Comparison of ENCODE assay signal across 20 cellular contexts in genomic region chrX:17888421-17888820, GRCh38. TPM values are rescaled to one million over a fixed set of nuclear protein-coding genes. Genes with fewer than 3 reads are reported as not detected.
A peak's percentile ranks its signal among the peaks of the same experiment; 100 is the strongest.
DNase-seq lines count a peak whose midpoint lies in the region; TF ChIP-seq lines count a peak whose summit lies in the region.
"Had no signal": no experiment of that assay in that cellular context is flagged by ENCODE, and none has a peak within 500 bp of the region (broad histone marks: within the 10 kb centered on the region; RNA-seq: fewer than 3 reads in every experiment).

No MANE protein-coding gene starts in this region.

- peaks cover 54% of the 10 kb centered on the region for H3K9me3 Mint-ChIP-seq in endodermal cell
- peaks cover 62% of the 10 kb centered on the region for H3K9me3 Mint-ChIP-seq in mesothelial cell of epicardium
- H3K9me3 Mint-ChIP-seq in type B pancreatic cell = no peaks in the 10 kb centered on the region
- H3K9me3 Mint-ChIP-seq: IgD-negative memory B cell had no signal

- no peak overlapping the region for H3K4me3 ChIP-seq in GM06990 (replicated peaks; ENCODE audit: low read depth, low read length)
- no peak overlapping the region for H3K4me3 ChIP-seq in endodermal cell (ENCODE audit: low read length)
- H3K4me3 ChIP-seq: A549; BLaER1 treated with 17β-estradiol and CSF1 and Interleukin-3, amounts not matched to agents 10 nM and 100 nM; SJCRH30 had no signal

- no peak for TF ChIP-seq POLR2A in erythroblast (IDR thresholded peaks at IDR 0.05; ENCODE audit: low read length)

- no CpG with 5 or more reads among the region's 1 CpG for WGBS in endodermal cell (ENCODE audit: insufficient coverage in 1 of 2, insufficient read length in 1 of 2), 2 experiments

- H3K4me3 Mint-ChIP-seq in endodermal cell (no peak overlapping the region), mesothelial cell of epicardium (no peak overlapping the region), type B pancreatic cell (no peak overlapping the region)
- H3K4me3 Mint-ChIP-seq: CD4-positive, alpha-beta memory T cell; IgD-negative memory B cell had no signal

- peaks cover 8% of the 10 kb centered on the region for H3K27me3 Mint-ChIP-seq in endodermal cell (ENCODE audit: insufficient read depth)
- no peaks in the 10 kb centered on the region for H3K27me3 Mint-ChIP-seq in mesothelial cell of epicardium (ENCODE audit: low read depth)
- no peaks in the 10 kb centered on the region for H3K27me3 Mint-ChIP-seq in type B pancreatic cell
- H3K27me3 Mint-ChIP-seq: CD4-positive, alpha-beta memory T cell had no signal

- no peak overlapping the region for H3K27ac ChIP-seq in endodermal cell (ENCODE audit: low read depth, low read length)
- H3K27ac ChIP-seq: A549; BLaER1 treated with 17β-estradiol and CSF1 and Interleukin-3, amounts not matched to agents 10 nM and 100 nM; HL-60; KMS-11; SJCRH30 had no signal

- TF ChIP-seq CTCF in GM06990 (IDR thresholded peaks at IDR 0.05; ENCODE audit: insufficient read depth, low read length, poor library complexity, severe bottlenecking) = peak; percentile 7
- TF ChIP-seq CTCF in endodermal cell (conservative IDR thresholded peaks at IDR 0.05) = peak; percentile 49
- peak; percentile 70 for TF ChIP-seq CTCF in mesothelial cell of epicardium (IDR thresholded peaks at IDR 0.05; ENCODE audit: unreplicated experiment)
- peak; percentile 61 for TF ChIP-seq CTCF in type B pancreatic cell (conservative IDR thresholded peaks at IDR 0.05)

- DNase-seq in GM06990 (ENCODE audit: extremely low read depth, insufficient read length) (no peak), endodermal cell (no peak), mesothelial cell of epicardium (ENCODE audit: low spot score in 2 of 2, unreplicated experiment in 2 of 2) (no peak), type B pancreatic cell (ENCODE audit: extremely low spot score, unreplicated experiment) (no peak), erythroblast (lab: John Stamatoyannopoulos, UW) (no peak), NCI-H446 treated with DMSO at 0.1 percent for 48 hours (lab: John Stamatoyannopoulos, UW) (no peak), NCI-H2081 treated with DMSO at 0.1 percent for 48 hours (lab: John Stamatoyannopoulos, UW) (no peak)
- DNase-seq: AML-193; CD4-positive, alpha-beta memory T cell; COR-L47; MM.1S; NCI-H2029; NCI-H510A; NCI-H69; SJCRH30 had no signal

- no peaks in the 10 kb centered on the region for H3K4me1 Mint-ChIP-seq in endodermal cell
- no peaks in the 10 kb centered on the region for H3K4me1 Mint-ChIP-seq in mesothelial cell of epicardium
- H3K4me1 Mint-ChIP-seq in type B pancreatic cell (ENCODE audit: unreplicated experiment) = no peaks in the 10 kb centered on the region
- H3K4me1 Mint-ChIP-seq: CD4-positive, alpha-beta memory T cell; IgD-negative memory B cell had no signal

- H3K27me3 ChIP-seq in GM06990 (replicated peaks; ENCODE audit: control insufficient read depth, insufficient read depth, low read length) (no peaks in the 10 kb centered on the region), endodermal cell (ENCODE audit: control insufficient read depth, insufficient read depth, low read length, poor library complexity, severe bottlenecking) (peaks cover 1% of the 10 kb centered on the region)
- H3K27me3 ChIP-seq: SJCRH30 had no signal

- H3K36me3 Mint-ChIP-seq in endodermal cell (ENCODE audit: low read depth) (no peaks in the 10 kb centered on the region), mesothelial cell of epicardium (peaks cover 6% of the 10 kb centered on the region), type B pancreatic cell (no peaks in the 10 kb centered on the region)
- H3K36me3 Mint-ChIP-seq: CD4-positive, alpha-beta memory T cell; IgD-negative memory B cell had no signal

- H3K4me1 ChIP-seq in endodermal cell (ENCODE audit: control insufficient read depth, insufficient read depth, low read length) = no peaks in the 10 kb centered on the region
- H3K4me1 ChIP-seq: A549; BLaER1 treated with 17β-estradiol and CSF1 and Interleukin-3, amounts not matched to agents 10 nM and 100 nM; SJCRH30 had no signal

- H3K36me3 ChIP-seq in GM06990 (ENCODE audit: control insufficient read depth, insufficient read depth, low read length) (no peaks in the 10 kb centered on the region), endodermal cell (ENCODE audit: control insufficient read depth, insufficient read depth, low read length) (no peaks in the 10 kb centered on the region)
- H3K36me3 ChIP-seq: BLaER1 treated with 17β-estradiol and CSF1 and Interleukin-3, amounts not matched to agents 10 nM and 100 nM; SJCRH30 had no signal

- no peak overlapping the region for H3K9ac ChIP-seq in endodermal cell (ENCODE audit: extremely low read depth, low read length, poor library complexity, severe bottlenecking)
- H3K9ac ChIP-seq: BLaER1 treated with 17β-estradiol and CSF1 and Interleukin-3, amounts not matched to agents 10 nM and 100 nM; KMS-11 had no signal

- H3K9me3 ChIP-seq in endodermal cell (ENCODE audit: control insufficient read depth, low read length) = no peaks in the 10 kb centered on the region
- H3K9me3 ChIP-seq: A549; BLaER1 treated with 17β-estradiol and CSF1 and Interleukin-3, amounts not matched to agents 10 nM and 100 nM; SJCRH30 had no signal

- no peak overlapping the region for H3K27ac Mint-ChIP-seq in endodermal cell
- H3K27ac Mint-ChIP-seq in mesothelial cell of epicardium = no peak overlapping the region
- H3K27ac Mint-ChIP-seq in type B pancreatic cell = no peak overlapping the region
- H3K27ac Mint-ChIP-seq: CD4-positive, alpha-beta memory T cell; IgD-negative memory B cell had no signal

RNA-seq across cellular contexts. Expression of gene RAI2, which starts 27.3 kb away (rescaled TPM):
- total RNA-seq in endodermal cell = 1 to 10 TPM; 4.8 to 5.8 TPM
- polyA plus RNA-seq in endodermal cell (2013, experiment 1 of 2) = 1.2 TPM
- polyA plus RNA-seq in endodermal cell (2013, experiment 2 of 2) = 1.5 TPM
- total RNA-seq in mesothelial cell of epicardium = 1.8 to 2.2 TPM (median 2.2 TPM) in 3 replicates
- 5.7 and 7.9 TPM in 2 replicates for total RNA-seq in type B pancreatic cell (ENCODE audit: low replicate concordance)
- total RNA-seq: SJCRH30 had no signal
- polyA plus RNA-seq: A549, IgD-negative memory B cell had no signal

Comparison
In these comparisons a context has a peak if more than half of its experiments do, and no peak if none do; other contexts are left out.
1. CTCF ChIP-seq: peak in every context shown above with its lines; median percentile 70 in mesothelial cell of epicardium; 61 in type B pancreatic cell; 49 in endodermal cell; 7 in GM06990.